ENCODE assay signal across 11 cellular contexts in the genomic region with DNA sequence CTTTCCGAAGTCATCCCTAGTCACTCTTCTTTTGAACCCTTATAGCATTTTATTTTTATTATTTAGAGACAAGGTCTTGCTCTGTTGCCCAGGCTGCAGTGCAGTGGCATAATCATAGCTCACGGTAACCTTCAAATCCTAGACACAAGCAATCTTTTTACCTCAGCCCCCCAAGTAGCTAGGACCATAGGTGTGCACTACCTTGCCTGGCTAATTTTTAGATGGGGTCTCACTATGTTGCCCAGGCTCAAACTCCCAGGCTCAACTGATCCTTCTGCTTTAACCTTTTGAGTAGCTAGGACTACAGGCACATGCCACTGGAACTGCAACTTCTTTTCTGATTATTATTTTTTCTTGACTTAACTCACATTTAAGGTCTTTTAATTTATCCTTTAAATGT.
"Had no signal": no experiment of that assay in that cellular context is flagged by ENCODE, and none has a peak within 500 bp of the region (broad histone marks: within the 10 kb centered on the region; RNA-seq: fewer than 3 reads in every experiment).

No MANE protein-coding gene starts in this region.

- DNase-seq: H9, HCEC 1CT, HFFc6, IMR-90, Karpas-422, KBM-7 had no signal

- H3K9ac ChIP-seq: KMS-11 had no signal

- H3K27ac ChIP-seq: HL-60, KMS-11 had no signal

- FAIRE-seq: H1, H54 had no signal

- ATAC-seq: GM23338 had no signal

- H3K4me3 ChIP-seq: GM23338 had no signal

- H3K4me2 ChIP-seq: GM23338, KMS-11 had no signal

- H2AFZ ChIP-seq: GM23338 had no signal
